Comparison of ENCODE assay signal across 8 cellular contexts in the genomic region with DNA sequence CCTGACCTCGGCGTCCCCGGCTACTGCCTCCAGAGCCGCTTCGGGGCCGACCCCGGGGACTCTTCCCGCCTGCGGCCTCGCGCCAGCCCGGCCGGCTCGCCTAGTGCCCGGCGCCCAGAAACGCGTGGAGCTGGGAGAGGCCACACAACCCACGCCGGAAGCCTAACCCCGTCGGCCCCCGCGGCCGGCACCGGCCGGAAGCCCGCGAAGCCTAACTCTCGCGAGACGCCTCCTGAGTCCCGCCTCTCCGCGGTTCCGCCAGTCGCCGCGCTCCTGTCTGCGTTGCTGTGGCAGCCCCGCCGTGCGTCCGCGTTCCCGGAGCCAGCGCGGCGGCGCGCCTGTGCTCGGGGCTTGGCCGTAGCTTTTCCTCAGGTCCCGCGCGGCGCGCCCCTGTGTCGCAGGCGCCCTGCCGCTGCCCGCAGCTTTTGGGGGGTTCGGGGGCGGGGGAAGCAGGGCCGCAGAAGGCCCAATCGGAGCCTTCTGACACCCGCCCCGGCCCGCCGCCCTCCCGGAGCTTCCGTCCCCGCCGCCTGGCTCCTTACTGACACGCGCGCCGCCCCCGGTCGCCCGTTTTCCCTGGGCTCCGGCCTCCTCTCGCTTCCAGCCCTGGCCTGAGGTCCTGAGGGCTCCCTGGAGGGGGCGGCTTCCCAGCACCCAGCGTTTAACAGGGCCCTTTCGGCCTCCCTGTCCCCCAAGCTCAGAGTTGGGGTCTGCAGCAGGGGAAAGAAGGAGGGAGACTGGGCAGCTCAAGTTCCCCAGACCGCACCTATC. TPM values are rescaled to one million over a fixed set of nuclear protein-coding genes. Genes with fewer than 3 reads are reported as not detected.
DNase-seq lines count a peak whose midpoint lies in the region; ATAC-seq and TF ChIP-seq lines count a peak whose summit lies in the region.

No MANE protein-coding gene starts in this region.

- no peaks in the 10 kb centered on the region for H3F3A ChIP-seq in OCI-LY1 (ENCODE audit: insufficient read depth, low read length)

- H3K9me2 ChIP-seq in OCI-LY1 (ENCODE audit: low read depth, low read length) = no peaks in the 10 kb centered on the region

- H4K20me1 ChIP-seq in OCI-LY1 (ENCODE audit: insufficient read depth, low read length) = no peaks in the 10 kb centered on the region

- H3K27ac ChIP-seq in OCI-LY1 (ENCODE audit: low read depth, low read length, poor library complexity, severe bottlenecking) = no peak overlapping the region

- H3K4me3 ChIP-seq in OCI-LY1 (ENCODE audit: low read depth, low read length, poor library complexity, severe bottlenecking) (peak overlapping the region; percentile 78), epithelial cell of esophagus (ENCODE audit: low read length) (peak overlapping the region; percentile 78), mononuclear cell (ENCODE audit: low read length) (peak overlapping the region; percentile 67)

- ATAC-seq in GM21526 (IDR thresholded peaks at IDR 0.05; ENCODE audit: low FRiP score, unreplicated experiment) = peak; percentile 78

- H3K9me3 ChIP-seq in OCI-LY1 (ENCODE audit: low read length) (no peaks in the 10 kb centered on the region), mononuclear cell (ENCODE audit: low read depth, low read length) (no peaks in the 10 kb centered on the region)

- H3K4me1 ChIP-seq in OCI-LY1 (ENCODE audit: insufficient read depth, low read length, severe bottlenecking) (peaks cover 22% of the 10 kb centered on the region), mononuclear cell (ENCODE audit: insufficient read depth, low read length) (peaks cover 22% of the 10 kb centered on the region)

- no peaks in the 10 kb centered on the region for H3K79me2 ChIP-seq in OCI-LY1 (ENCODE audit: insufficient read depth, low read length)

- peak overlapping the region; percentile 90 for H3K9ac ChIP-seq in OCI-LY1 (ENCODE audit: low read length)

- H2AFZ ChIP-seq in OCI-LY1 (ENCODE audit: low read length) = no peak overlapping the region

- H3K27me3 ChIP-seq in OCI-LY1 (ENCODE audit: insufficient read depth, low read length) = peaks cover 7% of the 10 kb centered on the region; the same call in 1 of the 2 replicates
- no peaks in the 10 kb centered on the region for H3K27me3 ChIP-seq in mononuclear cell (ENCODE audit: insufficient read depth, low read length)

- DNase-seq in DMS 273 (lab: John Stamatoyannopoulos, UW; ENCODE audit: unreplicated experiment) (peak; percentile 99), HuH-7 (ENCODE audit: low spot score) (peak; percentile 99), activated T-cell treated with anti-CD3 and anti-CD28 coated beads for 24 hours (ENCODE audit: low read depth) (peak; percentile 94), epithelial cell of esophagus (ENCODE audit: low read depth) (peak; percentile 96)
- DNase-seq in stimulated activated CD8-positive, alpha-beta memory T cell treated with anti-CD3 and anti-CD28 coated beads, Interleukin-2, amount 100 ng/mL, for 48 hours (ENCODE audit: low read depth in 2 of 2) = peak; percentile 94 to 95

- peak overlapping the region; percentile 91 for H3K4me2 ChIP-seq in OCI-LY1 (ENCODE audit: low read length)

- H3K36me3 ChIP-seq in OCI-LY1 (ENCODE audit: insufficient read depth, low read length) = no peaks in the 10 kb centered on the region

- TF ChIP-seq CTCF in OCI-LY1 (IDR thresholded peaks at IDR 0.05; ENCODE audit: low read length) (no peak), epithelial cell of esophagus (IDR thresholded peaks at IDR 0.05; ENCODE audit: insufficient read depth, low read depth, low read length, missing control alignments) (no peak)

RNA-seq across cellular contexts. Expression of a gene that starts 21.7 kb away (rescaled TPM):
- total RNA-seq in mononuclear cell = under 0.01 TPM

RNA-seq across cellular contexts. Expression of a gene that starts 39.8 kb away (rescaled TPM):
- total RNA-seq in mononuclear cell = 4.9 TPM
